15 cellular contexts compared by ENCODE assay signal in the genomic region with DNA sequence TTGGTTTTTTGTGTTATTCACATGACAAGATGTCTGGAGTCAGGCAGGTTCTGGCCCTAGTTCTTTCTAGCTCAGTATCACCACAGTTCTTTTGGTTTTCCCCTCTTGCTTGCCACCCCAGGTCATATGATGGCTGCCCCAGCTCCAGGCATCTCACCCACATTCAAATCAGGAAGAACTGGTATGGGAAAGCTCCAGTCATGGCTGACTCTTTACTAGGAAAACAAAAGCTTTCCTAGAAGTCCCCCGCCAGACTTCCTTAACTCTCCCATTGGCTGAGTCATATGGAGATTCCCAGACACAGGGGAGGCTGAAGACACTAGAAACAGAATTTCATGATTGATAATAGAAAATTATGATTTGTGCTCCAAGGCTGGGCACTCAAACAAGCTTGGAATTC. TPM values are rescaled to one million over a fixed set of nuclear protein-coding genes. Genes with fewer than 3 reads are reported as not detected.
A peak's percentile ranks its signal among the peaks of the same experiment; 100 is the strongest.
DNase-seq lines count a peak whose midpoint lies in the region; ATAC-seq and TF ChIP-seq lines count a peak whose summit lies in the region.
"Had no signal": no experiment of that assay in that cellular context is flagged by ENCODE, and none has a peak within 500 bp of the region (broad histone marks: within the 10 kb centered on the region; RNA-seq: fewer than 3 reads in every experiment).

No MANE protein-coding gene starts in this region.

- no peaks in the 10 kb centered on the region for H3K36me3 ChIP-seq in osteoblast (ENCODE audit: insufficient read depth, low read length)

- no peak overlapping the region for H3K4me3 ChIP-seq in fibroblast of the aortic adventitia (ENCODE audit: low read depth, low read length)
- H3K4me3 ChIP-seq in osteoblast (ENCODE audit: insufficient read depth, low read length): no peak overlapping the region

- ATAC-seq in GM21360 (IDR thresholded peaks at IDR 0.05; ENCODE audit: unreplicated experiment): no peak
- ATAC-seq: left ventricle myocardium superior had no signal

- peak; percentile 54 for DNase-seq in EL
- DNase-seq in RPMI7951 (ENCODE audit: low read depth): peak; percentile 44
- DNase-seq in fibroblast of the aortic adventitia (ENCODE audit: low read depth): peak; percentile 7
- peak; percentile 51 for DNase-seq in osteoblast (ENCODE audit: insufficient read length, low spot score, missing footprints)
- DNase-seq in GF-D8 (lab: John Stamatoyannopoulos, UW): no peak
- no peak for DNase-seq in HPDE6-E6E7 (ENCODE audit: extremely low spot score)
- no peak for DNase-seq in cerebellum (ENCODE audit: low spot score)
- DNase-seq: activated CD8-positive, alpha-beta memory T cell treated with anti-CD3 and anti-CD28 coated beads, Interleukin-2, amount 50 U/mL, for 48 hours; activated naive CD4-positive, alpha-beta T cell treated with Interleukin-2 at 50 U/mL for 16 hours; effector CD4-positive, alpha-beta T cell; left ventricle myocardium superior; NCI-H774; RPMI8226; T-helper 9 cell had no signal

- H3K27ac ChIP-seq in osteoblast (ENCODE audit: low read depth, low read length): no peak overlapping the region

- no peaks in the 10 kb centered on the region for H4K20me1 ChIP-seq in osteoblast (ENCODE audit: insufficient read depth, low read length)

- H3K4me1 ChIP-seq in osteoblast (ENCODE audit: insufficient read depth, low read length): peaks cover 10% of the 10 kb centered on the region

- H2AFZ ChIP-seq in osteoblast (ENCODE audit: low read length): peak overlapping the region; percentile 63

- H3K79me2 ChIP-seq in osteoblast (ENCODE audit: insufficient read depth, low read length): no peaks in the 10 kb centered on the region

- H3K9me3 ChIP-seq in osteoblast (ENCODE audit: low read depth, low read length): no peaks in the 10 kb centered on the region

- H3K4me2 ChIP-seq in osteoblast (ENCODE audit: insufficient read depth, low read length): no peak overlapping the region

- no peaks in the 10 kb centered on the region for H3K27me3 ChIP-seq in osteoblast (ENCODE audit: insufficient read depth, low read length)

- TF ChIP-seq CTCF in fibroblast of the aortic adventitia (IDR thresholded peaks at IDR 0.05; ENCODE audit: insufficient read depth, low read length) (no peak), osteoblast (IDR thresholded peaks at IDR 0.05; ENCODE audit: extremely low read depth, low read depth, low read length) (no peak)

RNA-seq across cellular contexts. Expression of gene EYA3, which starts 22.1 kb away (rescaled TPM):
- 18.7 and 20.1 TPM in 2 replicates for total RNA-seq in RPMI7951 (2014; rRNA removed; shearing (Covaris generic))
- total RNA-seq in fibroblast of the aortic adventitia (ENCODE audit: low replicate concordance) (12.3 and 21.9 TPM in 2 replicates), osteoblast (10.9 and 13.3 TPM in 2 replicates), cerebellum (20.8 TPM)

Comparison
In these comparisons a context has a peak if more than half of its experiments do, and no peak if none do; other contexts are left out.
1. DNase-seq: peak in EL (single experiment), RPMI7951 (single experiment), fibroblast of the aortic adventitia (single experiment) and osteoblast (single experiment); none in GF-D8 (single experiment), HPDE6-E6E7 (single experiment) and cerebellum (single experiment).